8 cellular contexts compared by ENCODE assay signal in genomic region chr2:133421516-133422324, GRCh38.
DNase-seq lines count a peak whose midpoint lies in the region; ATAC-seq, FAIRE-seq and TF ChIP-seq lines count a peak whose summit lies in the region.

No MANE protein-coding gene starts in this region.

- ATAC-seq in GM21423 (IDR thresholded peaks at IDR 0.05; ENCODE audit: unreplicated experiment), result peak; percentile 97
- no peak for ATAC-seq in GM18868 (IDR thresholded peaks at IDR 0.05; ENCODE audit: unreplicated experiment)

- peak; percentile 86 for FAIRE-seq in HTR-8/SVneo (lab: Jason Lieb, UNC)

- TF ChIP-seq CTCF in epithelial cell of proximal tubule (conservative IDR thresholded peaks at IDR 0.05; ENCODE audit: low read depth, low read length), result peak; percentile 19

- H3K4me3 ChIP-seq in epithelial cell of proximal tubule (ENCODE audit: low read depth, low read length), result peak overlapping the region; percentile 3

- DNase-seq in Ammon's horn (ENCODE audit: low spot score) (peak; percentile 46), HTR-8/SVneo (ENCODE audit: insufficient read length, low spot score) (no peak), epithelial cell of proximal tubule (ENCODE audit: low read depth) (peak; percentile 69), superior temporal gyrus (ENCODE audit: extremely low spot score) (peak; percentile 35), D341Med (ENCODE audit: low spot score) (no peak)
- no peak for DNase-seq in stimulated activated CD4-positive, alpha-beta T cell treated with anti-CD3 and anti-CD28 coated beads, Interleukin-1b, Interleukin-23, amount 100 ng/mL, for 48 hours

Comparison
In these comparisons a context has a peak if more than half of its experiments do, and no peak if none do; other contexts are left out.
1. DNase-seq: peak in Ammon's horn (single experiment), epithelial cell of proximal tubule (single experiment) and superior temporal gyrus (single experiment); none in HTR-8/SVneo (single experiment), stimulated activated CD4-positive, alpha-beta T cell treated with anti-CD3 and anti-CD28 coated beads, Interleukin-1b, Interleukin-23, amount 100 ng/mL, for 48 hours (single experiment) and D341Med (single experiment).